Comparison of ENCODE assay signal across 20 cellular contexts in genomic region chr4:159146007-159146330, GRCh38.
"Had no signal": no experiment of that assay in that cellular context is flagged by ENCODE, and none has a peak within 500 bp of the region (broad histone marks: within the 10 kb centered on the region; RNA-seq: fewer than 3 reads in every experiment).

No MANE protein-coding gene starts in this region.

- H3K36me3 ChIP-seq: brain microvascular endothelial cell, prostate gland, upper lobe of right lung had no signal

- H3K4me3 Mint-ChIP-seq: activated CD4-positive, alpha-beta T cell treated with anti-CD3 and anti-CD28 coated beads, Interleukin-2, amount 10 ng/mL, durations not matched to agents 24 days and 14 days; activated CD8-positive, alpha-beta T cell treated with anti-CD3 and anti-CD28 coated beads, Interleukin-2, amount 10 ng/mL, durations not matched to agents 7 days and 5 days; activated T-cell treated with anti-CD3 and anti-CD28 coated beads, Interleukin-2, amount 50 U/mL, for 72 hours; nephron had no signal

- H3K36me3 Mint-ChIP-seq: activated naive CD4-positive, alpha-beta T cell treated with anti-CD3 and anti-CD28 coated beads, Interleukin-2, amount 50 U/mL, for 72 hours had no signal

- DNase-seq: activated CD4-positive, alpha-beta T cell treated with anti-CD3 and anti-CD28 coated beads, Interleukin-2, amount 10 ng/mL, durations not matched to agents 24 days and 14 days; activated CD4-positive, CD25-positive, alpha-beta regulatory T cell; activated CD8-positive, alpha-beta memory T cell treated with anti-CD3 and anti-CD28 coated beads, Interleukin-2, amount 50 U/mL, for 4 hours; activated CD8-positive, alpha-beta T cell treated with anti-CD3 and anti-CD28 coated beads, Interleukin-2, amount 10 ng/mL, durations not matched to agents 7 days and 5 days; activated gamma-delta T cell; activated T-cell treated with anti-CD3 and anti-CD28 coated beads, Interleukin-2, amount 50 U/mL, for 72 hours; brain microvascular endothelial cell; cerebellar nuclear complex; dermis blood vessel endothelial cell; hypothalamus; mesenchymal stem cell; occipital lobe; right cardiac atrium; small intestine; stimulated activated naive CD8-positive, alpha-beta T cell treated with anti-CD3 and anti-CD28 coated beads, Interleukin-15, Interleukin-2, amounts not matched to agents 100 U/mL and 50 U/mL, for 24 hours; upper lobe of right lung had no signal

- H3K27ac Mint-ChIP-seq: activated CD4-positive, alpha-beta T cell treated with anti-CD3 and anti-CD28 coated beads, Interleukin-2, amount 10 ng/mL, durations not matched to agents 24 days and 14 days; activated CD8-positive, alpha-beta T cell treated with anti-CD3 and anti-CD28 coated beads, Interleukin-2, amount 10 ng/mL, durations not matched to agents 7 days and 5 days; activated naive CD4-positive, alpha-beta T cell treated with anti-CD3 and anti-CD28 coated beads, Interleukin-2, amount 50 U/mL, for 72 hours; activated T-cell treated with anti-CD3 and anti-CD28 coated beads, Interleukin-2, amount 50 U/mL, for 72 hours; nephron had no signal

- H3K27ac ChIP-seq: brain microvascular endothelial cell, prostate gland, upper lobe of right lung had no signal

- H3K9me3 Mint-ChIP-seq: activated CD4-positive, alpha-beta T cell treated with anti-CD3 and anti-CD28 coated beads, Interleukin-2, amount 10 ng/mL, durations not matched to agents 24 days and 14 days; activated naive CD4-positive, alpha-beta T cell treated with anti-CD3 and anti-CD28 coated beads, Interleukin-2, amount 50 U/mL, for 72 hours; activated T-cell treated with anti-CD3 and anti-CD28 coated beads, Interleukin-2, amount 50 U/mL, for 72 hours; nephron had no signal

- H3K4me1 ChIP-seq: prostate gland had no signal

- H3K9me3 ChIP-seq: prostate gland, upper lobe of right lung had no signal

- H3K27me3 ChIP-seq: brain microvascular endothelial cell, upper lobe of right lung had no signal

- H3K27me3 Mint-ChIP-seq: activated CD4-positive, alpha-beta T cell treated with anti-CD3 and anti-CD28 coated beads, Interleukin-2, amount 10 ng/mL, durations not matched to agents 24 days and 14 days had no signal

- FAIRE-seq: small intestine, TTC549 had no signal

- ATAC-seq: activated CD8-positive, alpha-beta T cell treated with anti-CD3 and anti-CD28 coated beads, Interleukin-2, amount 10 ng/mL, durations not matched to agents 7 days and 5 days; activated naive CD4-positive, alpha-beta T cell treated with anti-CD3 and anti-CD28 coated beads, Interleukin-2, amount 50 U/mL, for 72 hours; activated T-cell treated with anti-CD3 and anti-CD28 coated beads, Interleukin-2, amount 50 U/mL, for 72 hours; stimulated activated naive CD8-positive, alpha-beta T cell treated with anti-CD3 and anti-CD28 coated beads, Interleukin-15, Interleukin-2, amounts not matched to agents 100 U/mL and 50 U/mL, for 24 hours; upper lobe of right lung had no signal

- H3K4me3 ChIP-seq: prostate gland, upper lobe of right lung had no signal
